In genomic region chr5:139443766-139444473, GRCh38 we compare ENCODE assay signal across 11 cellular contexts. TPM values are rescaled to one million over a fixed set of nuclear protein-coding genes. Genes with fewer than 3 reads are reported as not detected.
DNase-seq lines count a peak whose midpoint lies in the region; ATAC-seq and TF ChIP-seq lines count a peak whose summit lies in the region.
"Had no signal": no experiment of that assay in that cellular context is flagged by ENCODE, and none has a peak within 500 bp of the region (broad histone marks: within the 10 kb centered on the region; RNA-seq: fewer than 3 reads in every experiment).

No MANE protein-coding gene starts in this region.

- POLR2A ChIA-PET in CD8-positive, alpha-beta T cell (lab: Charles Lee) = interaction anchor here (0.8 to 1.1 kb wide), 2 partner anchors 15 to 38 kb away, joined by 3 read pairs; no protein-coding TSS in a partner anchor

- peak overlapping the region; percentile 40 for H3K4me2 ChIP-seq in Loucy (ENCODE audit: low read depth, low read length, poor library complexity, severe bottlenecking)

- H3K27me3 Mint-ChIP-seq in CD8-positive, alpha-beta T cell (ENCODE audit: low read depth) = no peaks in the 10 kb centered on the region
- H3K27me3 Mint-ChIP-seq in activated T-helper 17 cell treated with anti-CD3 and anti-CD28 coated beads, Interleukin-2, amount 50 U/mL, for 72 hours = no peaks in the 10 kb centered on the region

- H3K79me2 ChIP-seq in Loucy (ENCODE audit: insufficient read depth, low read length) = no peaks in the 10 kb centered on the region

- TF ChIP-seq CTCF in CD8-positive, alpha-beta T cell (IDR thresholded peaks at IDR 0.05) = no peak
- no peak for TF ChIP-seq CTCF in Loucy (conservative IDR thresholded peaks at IDR 0.05; ENCODE audit: low read length)

- H3K36me3 Mint-ChIP-seq in CD8-positive, alpha-beta T cell = peaks cover 3% of the 10 kb centered on the region
- H3K36me3 Mint-ChIP-seq in activated T-helper 17 cell treated with anti-CD3 and anti-CD28 coated beads, Interleukin-2, amount 50 U/mL, for 72 hours (ENCODE audit: low read depth) = peaks cover 13% of the 10 kb centered on the region

- H3K9ac ChIP-seq in Loucy (ENCODE audit: low read depth, low read length, poor library complexity, severe bottlenecking) = peak overlapping the region; percentile 5

- H3K9me2 ChIP-seq in Loucy (replicated peaks; ENCODE audit: low read depth, low read length) = no peaks in the 10 kb centered on the region

- no peaks in the 10 kb centered on the region for H4K20me1 ChIP-seq in Loucy (ENCODE audit: insufficient read depth, low read length, poor library complexity, severe bottlenecking)

- H3K27ac ChIP-seq in CD8-positive, alpha-beta T cell (ENCODE audit: low read depth, low read length) = no peak overlapping the region
- H3K27ac ChIP-seq: VCaP had no signal

- peak in 1 of 7 experiments; percentile 26 for DNase-seq in CD8-positive, alpha-beta T cell
- DNase-seq in kidney tubule cell (ENCODE audit: low spot score) = peak; percentile 55
- DNase-seq in NCI-H1105 (lab: John Stamatoyannopoulos, UW) = no peak
- no peak for DNase-seq in COLO668 (lab: John Stamatoyannopoulos, UW; ENCODE audit: unreplicated experiment)
- DNase-seq: mucosa of descending colon, NCI-H146 had no signal

- H3K4me3 Mint-ChIP-seq in CD8-positive, alpha-beta T cell = no peak overlapping the region
- peak overlapping the region; percentile 87 for H3K4me3 Mint-ChIP-seq in activated T-helper 17 cell treated with anti-CD3 and anti-CD28 coated beads, Interleukin-2, amount 50 U/mL, for 72 hours

- H2AFZ ChIP-seq in Loucy (ENCODE audit: low read length) = peak overlapping the region; percentile 17; the same call in 1 of the 2 replicates

- TF ChIP-seq POLR2A in GM18505 (IDR thresholded peaks at IDR 0.05; ENCODE audit: borderline replicate concordance, extremely low read depth, insufficient read depth, insufficient read length) = no peak

- peaks cover 19% of the 10 kb centered on the region for H3K4me1 ChIP-seq in CD8-positive, alpha-beta T cell (ENCODE audit: insufficient read depth, low read length)
- H3K4me1 ChIP-seq in Loucy (ENCODE audit: insufficient read depth, low read length, poor library complexity, severe bottlenecking) = peaks cover 30% of the 10 kb centered on the region

- intact Hi-C loops in CD8-positive, alpha-beta T cell (cut with DNase I, micrococcal nuclease) = no loop called here

- CTCF ChIA-PET in CD8-positive, alpha-beta T cell (lab: Charles Lee) = interaction anchor here (0.9 to 9.3 kb wide), 7 partner anchors 12 to 70 kb away, joined by 3 to 64 read pairs (median 3); no protein-coding TSS in a partner anchor

- ATAC-seq in CD8-positive, alpha-beta T cell = peak; percentile 12
- peak; percentile 41 for ATAC-seq in activated T-helper 17 cell treated with anti-CD3 and anti-CD28 coated beads, Interleukin-2, amount 50 U/mL, for 72 hours (replicated peaks)
- ATAC-seq in GM18868 (IDR thresholded peaks at IDR 0.05; ENCODE audit: unreplicated experiment) (no peak), GM18505 (IDR thresholded peaks at IDR 0.05; ENCODE audit: unreplicated experiment) (no peak)
- ATAC-seq: mucosa of descending colon had no signal

- peak overlapping the region; percentile 86 for H3K27ac Mint-ChIP-seq in CD8-positive, alpha-beta T cell
- peak overlapping the region; percentile 98 for H3K27ac Mint-ChIP-seq in activated T-helper 17 cell treated with anti-CD3 and anti-CD28 coated beads, Interleukin-2, amount 50 U/mL, for 72 hours

- H3K4me1 Mint-ChIP-seq in CD8-positive, alpha-beta T cell (ENCODE audit: low read depth) = peaks cover 32% of the 10 kb centered on the region
- peaks cover 42% of the 10 kb centered on the region for H3K4me1 Mint-ChIP-seq in activated T-helper 17 cell treated with anti-CD3 and anti-CD28 coated beads, Interleukin-2, amount 50 U/mL, for 72 hours

- no peaks in the 10 kb centered on the region for H3K9me3 Mint-ChIP-seq in CD8-positive, alpha-beta T cell
- H3K9me3 Mint-ChIP-seq in activated T-helper 17 cell treated with anti-CD3 and anti-CD28 coated beads, Interleukin-2, amount 50 U/mL, for 72 hours = no peaks in the 10 kb centered on the region

- H3K4me3 ChIP-seq in CD8-positive, alpha-beta T cell (ENCODE audit: low read depth, low read length) = no peak overlapping the region
- no peak overlapping the region for H3K4me3 ChIP-seq in Loucy (ENCODE audit: low read length, poor library complexity, severe bottlenecking)
- H3K4me3 ChIP-seq: mucosa of descending colon had no signal

- H3K9me3 ChIP-seq in CD8-positive, alpha-beta T cell (ENCODE audit: low read length) = no peaks in the 10 kb centered on the region
- H3K9me3 ChIP-seq in Loucy (ENCODE audit: insufficient read depth, low read depth, low read length) = no peaks in the 10 kb centered on the region
- H3K9me3 ChIP-seq: mucosa of descending colon had no signal

- no peaks in the 10 kb centered on the region for H3K36me3 ChIP-seq in CD8-positive, alpha-beta T cell (ENCODE audit: insufficient read depth, low read length)
- H3K36me3 ChIP-seq in Loucy (ENCODE audit: insufficient read depth, low read length) = no peaks in the 10 kb centered on the region

- H3F3A ChIP-seq in Loucy (ENCODE audit: low read depth) = no peaks in the 10 kb centered on the region

- H3K27me3 ChIP-seq in CD8-positive, alpha-beta T cell (ENCODE audit: insufficient read depth, low read length) = no peaks in the 10 kb centered on the region
- no peaks in the 10 kb centered on the region for H3K27me3 ChIP-seq in Loucy (ENCODE audit: insufficient read depth, low read length, poor library complexity, severe bottlenecking)

RNA-seq across cellular contexts. Expression of gene DNAJC18, which starts 4.6 kb away (rescaled TPM):
- total RNA-seq in CD8-positive, alpha-beta T cell = 10 to 100 TPM in 1 of 2 experiments, 1 to 10 TPM in 1; 8.0 to 10.2 TPM
- total RNA-seq in activated T-helper 17 cell treated with anti-CD3 and anti-CD28 coated beads, Interleukin-2, amount 50 U/mL, for 72 hours = 10 to 100 TPM; 23.4 to 41.5 TPM

RNA-seq across cellular contexts. Expression of gene ECSCR, which starts 18.6 kb away (rescaled TPM):
- not detected for total RNA-seq in CD8-positive, alpha-beta T cell
- 1 to 10 TPM; 3.3 to 4.1 TPM for total RNA-seq in activated T-helper 17 cell treated with anti-CD3 and anti-CD28 coated beads, Interleukin-2, amount 50 U/mL, for 72 hours

RNA-seq across cellular contexts. Expression of gene SMIM33, which starts 26.9 kb away (rescaled TPM):
- not detected for total RNA-seq in CD8-positive, alpha-beta T cell
- under 1 TPM; 0.54 to 0.90 TPM for total RNA-seq in activated T-helper 17 cell treated with anti-CD3 and anti-CD28 coated beads, Interleukin-2, amount 50 U/mL, for 72 hours

RNA-seq across cellular contexts. Expression of gene STING1, which starts 38.6 kb away (rescaled TPM):
- total RNA-seq in CD8-positive, alpha-beta T cell = 10 to 100 TPM; 55.0 to 57.8 TPM
- 100 to 1,000 TPM; 360 to 423 TPM for total RNA-seq in activated T-helper 17 cell treated with anti-CD3 and anti-CD28 coated beads, Interleukin-2, amount 50 U/mL, for 72 hours

RNA-seq across cellular contexts. Expression of gene SPATA24, which starts 40.0 kb away (rescaled TPM):
- total RNA-seq in CD8-positive, alpha-beta T cell = 1 to 10 TPM; 2.2 to 3.0 TPM
- total RNA-seq in activated T-helper 17 cell treated with anti-CD3 and anti-CD28 coated beads, Interleukin-2, amount 50 U/mL, for 72 hours = 1 to 10 TPM; 5.6 to 9.2 TPM

Comparison
In these comparisons a context has a peak if more than half of its experiments do, and no peak if none do; other contexts are left out.
1. ATAC-seq: peak in CD8-positive, alpha-beta T cell (single experiment) and activated T-helper 17 cell treated with anti-CD3 and anti-CD28 coated beads, Interleukin-2, amount 50 U/mL, for 72 hours (single experiment); none in GM18868 (single experiment) and GM18505 (single experiment).